ENCODE assay signal across 17 cellular contexts in genomic region chr12:80504389-80505153, GRCh38.
DNase-seq lines count a peak whose midpoint lies in the region; ATAC-seq, FAIRE-seq and TF ChIP-seq lines count a peak whose summit lies in the region.
"Had no signal": no experiment of that assay in that cellular context is flagged by ENCODE, and none has a peak within 500 bp of the region (broad histone marks: within the 10 kb centered on the region; RNA-seq: fewer than 3 reads in every experiment).

No MANE protein-coding gene starts in this region.

- no peak for TF ChIP-seq CTCF in bronchial epithelial cell (IDR thresholded peaks at IDR 0.05; ENCODE audit: insufficient read depth, low read length, severe bottlenecking)
- TF ChIP-seq CTCF in natural killer cell (IDR thresholded peaks at IDR 0.05) = no peak
- no peak for TF ChIP-seq CTCF in GM13976 (IDR thresholded peaks at IDR 0.05; ENCODE audit: borderline replicate concordance, control extremely low read depth, extremely low read depth, insufficient read depth, missing control alignments)

- H3K4me3 ChIP-seq in bronchial epithelial cell (ENCODE audit: low read depth, low read length) = no peak overlapping the region
- H3K4me3 ChIP-seq: BLaER1, GM23338, right atrium auricular region had no signal

- H3K4me1 Mint-ChIP-seq in natural killer cell = no peaks in the 10 kb centered on the region

- no peaks in the 10 kb centered on the region for H3K36me3 ChIP-seq in bronchial epithelial cell (ENCODE audit: control insufficient read depth, insufficient read depth, low read length)
- H3K36me3 ChIP-seq: BLaER1, right atrium auricular region had no signal

- H3K27me3 Mint-ChIP-seq in natural killer cell (ENCODE audit: low read depth in 2 of 2) = no peaks in the 10 kb centered on the region
- H3K27me3 Mint-ChIP-seq: activated CD4-positive, alpha-beta memory T cell treated with anti-CD3 and anti-CD28 coated beads for 36 hours; brain had no signal

- peak; percentile 80 for ATAC-seq in GM18502 (IDR thresholded peaks at IDR 0.05; ENCODE audit: poor library complexity, unreplicated experiment)
- ATAC-seq in HG03565 (IDR thresholded peaks at IDR 0.05; ENCODE audit: unreplicated experiment) = peak; percentile 70
- no peak for ATAC-seq in natural killer cell
- ATAC-seq in GM18520 (IDR thresholded peaks at IDR 0.05; ENCODE audit: unreplicated experiment) = no peak
- ATAC-seq: GM23338, left cardiac atrium had no signal

- no peak for FAIRE-seq in bronchial epithelial cell (lab: Jason Lieb, UNC)

- intact Hi-C loops in natural killer cell (cut with micrococcal nuclease) = no loop called here

- DNase-seq in HCEC 1CT = peak; percentile 23
- peak; percentile 4 for DNase-seq in bronchial epithelial cell (ENCODE audit: low read depth)
- no peak for DNase-seq in natural killer cell
- DNase-seq in NCI-H187 treated with DMSO at 0.1 percent for 48 hours (lab: John Stamatoyannopoulos, UW) = no peak
- DNase-seq in GM13976 (ENCODE audit: low spot score) = no peak
- DNase-seq: activated CD4-positive, alpha-beta memory T cell treated with anti-CD3 and anti-CD28 coated beads for 36 hours; DND-41; left cardiac atrium; substantia nigra; T-helper 9 cell had no signal

- H3K9me3 Mint-ChIP-seq in natural killer cell = peaks cover 2 to 10% of the 10 kb centered on the region in 2 donors
- H3K9me3 Mint-ChIP-seq: GM23338 had no signal

- no peaks in the 10 kb centered on the region for H3K36me3 Mint-ChIP-seq in natural killer cell
- H3K36me3 Mint-ChIP-seq: activated CD4-positive, alpha-beta memory T cell treated with anti-CD3 and anti-CD28 coated beads for 36 hours; brain had no signal

- no peaks in the 10 kb centered on the region for H3K27me3 ChIP-seq in bronchial epithelial cell (ENCODE audit: control insufficient read depth, insufficient read depth, low read length)
- H3K27me3 ChIP-seq: BLaER1, right atrium auricular region had no signal

- H3K27ac Mint-ChIP-seq in natural killer cell = no peak overlapping the region
- H3K27ac Mint-ChIP-seq: activated CD4-positive, alpha-beta memory T cell treated with anti-CD3 and anti-CD28 coated beads for 36 hours; brain; GM23338 had no signal

- in situ Hi-C loops in GM13976 (cut with MboI; ENCODE audit: low sequenced_read_pairs, unreplicated experiment) = no loop called here

- no peak overlapping the region for H3K4me3 Mint-ChIP-seq in natural killer cell
- H3K4me3 Mint-ChIP-seq: activated CD4-positive, alpha-beta memory T cell treated with anti-CD3 and anti-CD28 coated beads for 36 hours; brain; GM23338 had no signal

Comparison
In these comparisons a context has a peak if more than half of its experiments do, and no peak if none do; other contexts are left out.
1. ATAC-seq: peak in GM18502 (single experiment) and HG03565 (single experiment); none in natural killer cell (0 of 3) and GM18520 (single experiment).
2. DNase-seq: peak in HCEC 1CT (single experiment) and bronchial epithelial cell (single experiment); none in natural killer cell (single experiment), NCI-H187 treated with DMSO at 0.1 percent for 48 hours (single experiment) and GM13976 (single experiment).